11 cellular contexts compared by ENCODE assay signal in the genomic region with DNA sequence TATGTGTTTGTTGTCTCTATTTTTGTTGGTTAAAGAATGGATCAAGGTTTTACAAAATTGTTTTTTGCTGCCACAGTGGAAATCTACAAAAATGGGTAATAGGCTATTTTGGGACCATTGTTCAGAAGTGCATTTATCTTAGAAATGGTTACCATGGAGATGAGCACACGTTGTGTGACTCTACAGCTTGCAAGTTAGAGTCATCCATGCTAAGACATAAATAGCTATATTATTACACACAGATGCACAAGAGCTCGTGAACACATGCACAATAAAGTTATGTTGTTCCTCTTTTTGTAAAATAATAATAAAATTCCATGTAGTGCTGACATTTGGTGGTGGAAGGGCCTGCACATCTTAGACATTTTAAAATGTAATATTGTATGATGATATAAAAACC. TPM values are rescaled to one million over a fixed set of nuclear protein-coding genes. Genes with fewer than 3 reads are reported as not detected.
A peak's percentile ranks its signal among the peaks of the same experiment; 100 is the strongest.
DNase-seq lines count a peak whose midpoint lies in the region; ATAC-seq and TF ChIP-seq lines count a peak whose summit lies in the region.
"Had no signal": no experiment of that assay in that cellular context is flagged by ENCODE, and none has a peak within 500 bp of the region (broad histone marks: within the 10 kb centered on the region; RNA-seq: fewer than 3 reads in every experiment).

No MANE protein-coding gene starts in this region.

- no peaks in the 10 kb centered on the region for H4K20me1 ChIP-seq in PC-3 (ENCODE audit: low read length)

- H3K4me2 ChIP-seq in PC-3 (ENCODE audit: low read length): no peak overlapping the region

- H3K9ac ChIP-seq in PC-3 (ENCODE audit: low read length): no peak overlapping the region

- no peak overlapping the region for H3K27ac Mint-ChIP-seq in activated T-cell treated with anti-CD3 and anti-CD28 coated beads, Interleukin-2, amount 50 U/mL, for 24 hours
- H3K27ac Mint-ChIP-seq: T-helper 1 cell treated with Interleukin-12 subunit alpha and Interleukin-12 subunit beta and Interleukin-4 antibody, amounts not matched to agents 30 μg/mL and 1 μg/mL, for 36 hours had no signal

- no peaks in the 10 kb centered on the region for H3K9me3 ChIP-seq in PC-3 (ENCODE audit: low read length)

- no peak overlapping the region for H3K4me3 Mint-ChIP-seq in activated T-cell treated with anti-CD3 and anti-CD28 coated beads, Interleukin-2, amount 50 U/mL, for 24 hours
- H3K4me3 Mint-ChIP-seq: T-helper 1 cell treated with Interleukin-12 subunit alpha and Interleukin-12 subunit beta and Interleukin-4 antibody, amounts not matched to agents 30 μg/mL and 1 μg/mL, for 36 hours had no signal

- H3K36me3 Mint-ChIP-seq in activated T-cell treated with anti-CD3 and anti-CD28 coated beads, Interleukin-2, amount 50 U/mL, for 24 hours (ENCODE audit: low read depth): no peaks in the 10 kb centered on the region

- H3F3A ChIP-seq in PC-3 (ENCODE audit: low read length, unreplicated experiment): peaks cover 4% of the 10 kb centered on the region

- no peaks in the 10 kb centered on the region for H3K36me3 ChIP-seq in PC-3 (ENCODE audit: low read depth, low read length)

- DNase-seq in GM12865 (ENCODE audit: low read depth) (peak; percentile 22), PC-3 (peak; percentile 22), iris pigment epithelial cell (ENCODE audit: low read depth) (peak; percentile 35), NCI-H2171 (lab: John Stamatoyannopoulos, UW) (no peak)
- DNase-seq in activated T-cell treated with anti-CD3 and anti-CD28 coated beads, Interleukin-2, amount 50 U/mL, for 24 hours: no peak
- DNase-seq: NCI-H1930 had no signal

- no peaks in the 10 kb centered on the region for H3K27me3 ChIP-seq in PC-3 (ENCODE audit: low read length)

- BruUV-seq in PC-3 (replicated peaks; lab: Mats Ljungman, UMichigan): no TSS peak

- peaks cover 12% of the 10 kb centered on the region for H3K4me1 ChIP-seq in PC-3 (ENCODE audit: insufficient read depth, low read length)

- peak; percentile 84 for ATAC-seq in HG02759 (IDR thresholded peaks at IDR 0.05; ENCODE audit: unreplicated experiment)
- no peak for ATAC-seq in PC-3
- ATAC-seq in HG03280 (IDR thresholded peaks at IDR 0.05; ENCODE audit: unreplicated experiment): no peak
- no peak for ATAC-seq in GM19035 (IDR thresholded peaks at IDR 0.05; ENCODE audit: unreplicated experiment)
- ATAC-seq: left lobe of liver had no signal

- no peak overlapping the region for H2AFZ ChIP-seq in PC-3 (ENCODE audit: low read length)

- H3K27ac ChIP-seq in PC-3 (ENCODE audit: low read length): no peak overlapping the region

- H3K27me3 Mint-ChIP-seq in activated T-cell treated with anti-CD3 and anti-CD28 coated beads, Interleukin-2, amount 50 U/mL, for 24 hours: peaks cover 45% of the 10 kb centered on the region

- no peak overlapping the region for H3K4me3 ChIP-seq in GM12865 (ENCODE audit: low read depth, low read length)
- H3K4me3 ChIP-seq in PC-3 (ENCODE audit: low read length): no peak overlapping the region

- TF ChIP-seq CTCF in GM12865 (IDR thresholded peaks at IDR 0.05; ENCODE audit: insufficient read depth, low read depth, low read length, missing control alignments): no peak
- no peak for TF ChIP-seq CTCF in PC-3 (conservative IDR thresholded peaks at IDR 0.05; ENCODE audit: low read depth, low read length)

- CTCF ChIA-PET in PC-3 (lab: Charles Lee): no interaction called here

- POLR2A ChIA-PET in PC-3 (lab: Charles Lee; ENCODE audit: unreplicated experiment): interaction anchor here (0.7 kb wide), 1 partner anchor 1101 kb away, joined by 6 read pairs; no protein-coding TSS in a partner anchor

- intact Hi-C loops in PC-3 (cut with micrococcal nuclease): no loop called here

- H3K4me1 Mint-ChIP-seq in activated T-cell treated with anti-CD3 and anti-CD28 coated beads, Interleukin-2, amount 50 U/mL, for 24 hours (ENCODE audit: low read depth): peaks cover 5% of the 10 kb centered on the region

- H3K79me2 ChIP-seq in PC-3 (ENCODE audit: low read length): no peaks in the 10 kb centered on the region

- H3K9me3 Mint-ChIP-seq in activated T-cell treated with anti-CD3 and anti-CD28 coated beads, Interleukin-2, amount 50 U/mL, for 24 hours: no peaks in the 10 kb centered on the region
- H3K9me3 Mint-ChIP-seq: T-helper 1 cell treated with Interleukin-12 subunit alpha and Interleukin-12 subunit beta and Interleukin-4 antibody, amounts not matched to agents 30 μg/mL and 1 μg/mL, for 36 hours had no signal

- no peaks in the 10 kb centered on the region for H3K9me2 ChIP-seq in PC-3 (replicated peaks; ENCODE audit: low read length)

RNA-seq across cellular contexts. Expression of a gene that starts 15.5 kb away (rescaled TPM):
- 0.51 and 0.58 TPM in 2 replicates for total RNA-seq in PC-3 (2014; rRNA removed)

RNA-seq across cellular contexts. Expression of a gene that starts 24.8 kb away (rescaled TPM):
- total RNA-seq in PC-3 (2014; rRNA removed): 76.2 and 80.3 TPM in 2 replicates

Comparison
In these comparisons a context has a peak if more than half of its experiments do, and no peak if none do; other contexts are left out.
1. DNase-seq: peak in GM12865 (single experiment), PC-3 (single experiment) and iris pigment epithelial cell (single experiment); none in activated T-cell treated with anti-CD3 and anti-CD28 coated beads, Interleukin-2, amount 50 U/mL, for 24 hours (single experiment) and NCI-H2171 (single experiment).